ENCODE assay signal across 8 cellular contexts in the genomic region with DNA sequence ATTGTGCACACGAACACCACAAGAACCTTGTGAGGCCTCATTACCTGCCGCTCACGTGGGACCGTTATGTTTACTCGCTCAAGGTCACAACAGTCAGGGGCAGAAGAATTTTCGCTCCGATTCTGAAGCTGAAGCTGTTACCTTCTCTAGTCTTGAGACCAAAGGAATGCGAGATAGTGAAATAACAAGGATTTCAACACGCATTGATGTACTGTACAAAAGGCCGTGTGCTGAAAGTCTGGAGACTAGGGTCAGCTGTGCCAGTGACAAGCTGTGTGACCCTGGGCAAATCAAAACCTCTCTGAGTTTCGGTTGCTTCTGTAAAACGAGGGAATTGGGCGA. TPM values are rescaled to one million over a fixed set of nuclear protein-coding genes. Genes with fewer than 3 reads are reported as not detected.
DNase-seq lines count a peak whose midpoint lies in the region; ATAC-seq and TF ChIP-seq lines count a peak whose summit lies in the region.

No MANE protein-coding gene starts in this region.

- H3K4me3 ChIP-seq in AG04449 (ENCODE audit: low read depth, low read length) (peak overlapping the region; percentile 71), MG63 (peak overlapping the region; percentile 80), right atrium auricular region (peak overlapping the region; percentile 55 to 81), skin epidermis (peak overlapping the region; percentile 49 to 82 (median 78))

- POLR2A ChIA-PET in AG04449 (lab: Yijun Ruan, JAX), result no interaction called here

- H3K4me1 ChIP-seq in right atrium auricular region, result peaks cover 0 to 48% of the 10 kb centered on the region in 2 donors

- CTCF ChIA-PET in AG04449 (lab: Yijun Ruan, JAX), result no interaction called here

- peak; percentile 18 for ATAC-seq in GM21423 (IDR thresholded peaks at IDR 0.05; ENCODE audit: unreplicated experiment)

- H3K27me3 ChIP-seq in MG63 (no peaks in the 10 kb centered on the region), right atrium auricular region (no peaks in the 10 kb centered on the region)

- TF ChIP-seq CTCF in AG04449 (IDR thresholded peaks at IDR 0.05; ENCODE audit: insufficient read depth, low read length, missing control alignments) (no peak), right atrium auricular region (IDR thresholded peaks at IDR 0.05) (no peak)

- peaks cover 11% of the 10 kb centered on the region for H3K9me3 ChIP-seq in MG63
- H3K9me3 ChIP-seq in right atrium auricular region, result peaks cover 0 to 2% of the 10 kb centered on the region in 2 donors

- H3K36me3 ChIP-seq in MG63, result peaks cover 6% of the 10 kb centered on the region
- no peaks in the 10 kb centered on the region for H3K36me3 ChIP-seq in right atrium auricular region

- no peak for DNase-seq in AG04449 (ENCODE audit: low read depth, low spot score)
- no peak for DNase-seq in MG63
- peak; percentile 43 for DNase-seq in activated effector memory CD4-positive, alpha-beta T cell treated with Interleukin-2 at 50 U/mL for 16 hours
- no peak for DNase-seq in right atrium auricular region (ENCODE audit: low spot score)
- no peak for DNase-seq in glomerular visceral epithelial cell (ENCODE audit: extremely low spot score)
- no peak for DNase-seq in NCI-H1105 (lab: John Stamatoyannopoulos, UW)

- H3K27ac ChIP-seq in right atrium auricular region (peak overlapping the region; percentile 97 to 98), skin epidermis (peak overlapping the region; percentile 81 to 99 (median 95))

RNA-seq across cellular contexts. Expression of a gene that starts 0.6 kb away (rescaled TPM):
- 7.0 and 9.2 TPM in 2 replicates for total RNA-seq in MG63 (2014; rRNA removed; shearing (Covaris generic); ENCODE audit: low replicate concordance)
- total RNA-seq in right atrium auricular region, result 1 to 10 TPM; 2.7 to 3.3 TPM
